In genomic region chr4:123823244-123823643, GRCh38 we compare ENCODE assay signal across 14 cellular contexts.
DNase-seq lines count a peak whose midpoint lies in the region; ATAC-seq and TF ChIP-seq lines count a peak whose summit lies in the region.
"Had no signal": no experiment of that assay in that cellular context is flagged by ENCODE, and none has a peak within 500 bp of the region (broad histone marks: within the 10 kb centered on the region; RNA-seq: fewer than 3 reads in every experiment).

No MANE protein-coding gene starts in this region.

- intact Hi-C loops in left ventricle myocardium superior (cut with micrococcal nuclease): no loop called here
- intact Hi-C loops in right cardiac atrium (cut with DNase I): loop anchor here in 1 of 4 donors (5.0 kb wide), 1 partner anchor 76 kb away; no protein-coding TSS in a partner anchor

- DNase-seq in left ventricle myocardium superior (no peak), right atrium auricular region (ENCODE audit: low spot score) (no peak), right cardiac atrium (no peak)
- DNase-seq in activated CD4-positive, alpha-beta T cell treated with anti-CD3 and anti-CD28 coated beads for 4 hours: no peak
- DNase-seq: CD4-positive, alpha-beta memory T cell; DMS153; DMS79; GDM1; HCEC 1CT had no signal

- H3K27me3 ChIP-seq in right atrium auricular region (no peaks in the 10 kb centered on the region), right cardiac atrium (ENCODE audit: control insufficient read depth, insufficient read depth) (no peaks in the 10 kb centered on the region), skeletal muscle tissue (ENCODE audit: control insufficient read depth in 3 of 3, insufficient read depth in 3 of 3, low read length in 3 of 3) (no peaks in the 10 kb centered on the region)
- H3K27me3 ChIP-seq: BLaER1 had no signal

- no peak for TF ChIP-seq CTCF in right atrium auricular region (IDR thresholded peaks at IDR 0.05)

- ATAC-seq in left ventricle myocardium superior (peak; percentile 39), right cardiac atrium (peak; percentile 21 to 56), GM19452 (IDR thresholded peaks at IDR 0.05; ENCODE audit: unreplicated experiment) (no peak)
- ATAC-seq: GM23338 had no signal

- peak overlapping the region in 1 of 2 donors; percentile 8 for H3K27ac ChIP-seq in right atrium auricular region
- no peak overlapping the region for H3K27ac ChIP-seq in right cardiac atrium (ENCODE audit: low read length)
- peak overlapping the region; percentile 36 for H3K27ac ChIP-seq in skeletal muscle tissue (ENCODE audit: low read depth, low read length)
- H3K27ac ChIP-seq: BLaER1, HL-60 had no signal

- H3K9me3 ChIP-seq in right atrium auricular region (no peaks in the 10 kb centered on the region), right cardiac atrium (ENCODE audit: control insufficient read depth, low read length) (no peaks in the 10 kb centered on the region), skeletal muscle tissue (ENCODE audit: control insufficient read depth in 3 of 3, low read length in 3 of 3) (no peaks in the 10 kb centered on the region)
- H3K9me3 ChIP-seq: BLaER1 had no signal

- H3K9ac ChIP-seq in skeletal muscle tissue (ENCODE audit: low read depth in 1 of 3, low read length in 3 of 3): no peak overlapping the region
- H3K9ac ChIP-seq: BLaER1 had no signal

- 78% methylated on average over 4 of the region's 4 CpGs for WGBS in right cardiac atrium

- H3K4me3 ChIP-seq in right atrium auricular region (no peak overlapping the region), right cardiac atrium (ENCODE audit: low read length) (no peak overlapping the region), skeletal muscle tissue (ENCODE audit: low read length in 3 of 3) (no peak overlapping the region)
- H3K4me3 ChIP-seq: BLaER1, GM23338 had no signal

- H3K36me3 ChIP-seq in right atrium auricular region (no peaks in the 10 kb centered on the region), skeletal muscle tissue (ENCODE audit: control insufficient read depth in 3 of 3, insufficient read depth in 3 of 3, low read length in 3 of 3) (no peaks in the 10 kb centered on the region)
- H3K36me3 ChIP-seq: BLaER1 had no signal

- H3K4me1 ChIP-seq in right atrium auricular region (peaks cover 0 to 10% of the 10 kb centered on the region in 2 donors), right cardiac atrium (ENCODE audit: control insufficient read depth, insufficient read depth, low read length) (peaks cover 1% of the 10 kb centered on the region), skeletal muscle tissue (ENCODE audit: control insufficient read depth in 3 of 3, insufficient read depth in 3 of 3, low read length in 3 of 3) (peaks cover 0 to 4% (median 0%) of the 10 kb centered on the region in 3 donors)
- H3K4me1 ChIP-seq: BLaER1 had no signal
